ENCODE assay signal across 1 cellular context in the genomic region with DNA sequence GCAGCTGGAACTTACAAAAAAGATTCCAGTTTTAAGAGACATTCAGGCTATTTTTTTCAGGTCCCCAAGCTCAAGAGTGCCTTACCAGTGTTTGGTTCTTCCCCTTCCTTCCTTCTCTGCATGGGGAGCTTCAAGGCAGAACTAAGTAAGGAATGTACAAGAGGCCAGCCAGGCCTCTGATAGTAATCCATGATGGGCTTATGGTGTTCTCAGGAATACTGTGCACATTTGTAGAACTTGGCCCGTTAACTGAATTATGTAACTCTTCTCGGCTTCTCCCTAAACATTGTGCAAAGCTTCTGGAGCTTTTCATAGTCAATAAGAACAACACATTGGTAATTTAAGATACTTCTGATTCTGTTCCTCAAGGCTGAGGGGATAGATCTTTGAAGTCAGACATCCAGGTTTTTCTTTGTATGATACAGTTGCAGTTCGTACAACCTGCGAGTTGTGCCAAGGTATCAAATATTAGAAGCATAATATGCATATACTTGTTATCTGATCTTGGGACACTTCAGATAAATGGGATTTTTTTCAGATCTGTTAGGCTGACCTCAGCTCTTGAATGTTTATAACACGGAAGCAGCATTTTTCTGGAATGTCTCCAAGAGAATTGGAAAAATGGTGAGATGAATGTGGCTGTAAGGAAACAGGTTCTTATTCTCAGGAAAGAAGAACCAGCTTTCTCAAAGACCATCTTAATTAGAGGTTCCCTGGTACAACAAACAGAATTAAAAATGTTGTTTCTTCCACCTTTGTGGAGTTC.
TF ChIP-seq lines count a peak whose summit lies in the region.

No MANE protein-coding gene starts in this region.

TF ChIP-seq in IMR-90, 13 proteins besides CTCF, POLR2A, EP300 and RAD21 (continued from another document):
- TF ChIP-seq RFX5 (IDR thresholded peaks at IDR 0.05; ENCODE audit: low read depth, low read length) (no peak), BHLHE40 (IDR thresholded peaks at IDR 0.05; ENCODE audit: low read depth, low read length) (no peak), MXI1 (IDR thresholded peaks at IDR 0.05; ENCODE audit: borderline replicate concordance, low read depth, low read length) (no peak), CHD1 (IDR thresholded peaks at IDR 0.05; ENCODE audit: low read depth, low read length) (no peak), MAZ (IDR thresholded peaks at IDR 0.05; ENCODE audit: borderline replicate concordance, low read depth, low read length) (no peak), RCOR1 (IDR thresholded peaks at IDR 0.05; ENCODE audit: insufficient replicate concordance, low read length) (no peak)
